ENCODE assay signal across 27 cellular contexts in the genomic region with DNA sequence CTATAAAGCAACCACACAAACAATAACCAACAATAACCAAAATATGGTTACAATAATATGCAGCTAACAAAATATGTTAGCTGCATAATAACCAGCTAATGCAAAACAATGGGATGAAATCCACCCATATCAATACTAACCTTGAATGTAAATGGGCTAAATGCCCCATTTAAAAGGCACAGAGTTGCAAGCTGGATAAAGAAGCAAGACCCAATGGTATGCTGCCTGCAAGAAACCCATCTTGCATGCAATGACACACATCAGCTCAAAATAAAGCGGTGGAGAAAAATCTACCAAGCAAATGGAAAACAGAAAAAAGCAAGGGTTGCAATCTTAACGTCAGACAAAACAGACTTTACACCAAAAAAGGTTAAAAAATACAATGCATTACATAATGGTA.
A peak's percentile ranks its signal among the peaks of the same experiment; 100 is the strongest.
DNase-seq lines count a peak whose midpoint lies in the region; TF ChIP-seq lines count a peak whose summit lies in the region.
"Had no signal": no experiment of that assay in that cellular context is flagged by ENCODE, and none has a peak within 500 bp of the region (broad histone marks: within the 10 kb centered on the region; RNA-seq: fewer than 3 reads in every experiment).

No MANE protein-coding gene starts in this region.

- no peak for TF ChIP-seq CTCF in HEK293 (tag by site-specific recombination; IDR thresholded peaks at IDR 0.05)

- no peak for DNase-seq in NCI-H748 treated with DMSO at 0.1 percent for 48 hours (lab: John Stamatoyannopoulos, UW)
- DNase-seq: 8988T; ACHN; AML-193; BE2C; C1 segment of cervical spinal cord; Caco-2; Calu3; CD4-positive, alpha-beta memory T cell; CD4-positive, alpha-beta T cell; CD4-positive, CD25-positive, alpha-beta regulatory T cell; CD8-positive, alpha-beta memory T cell; CD8-positive, alpha-beta T cell; COR-L47; DMS 273 treated with DMSO at 0.1 percent for 48 hours; DMS153; DMS53; DMS79; DMS79 treated with DMSO at 0.1 percent for 48 hours; DND-41; EL had no signal

- POLR2A ChIA-PET in HEK293 (lab: Yijun Ruan, JAX) = no interaction called here

- H3K9me3 ChIP-seq in HEK293 (ENCODE audit: control insufficient read depth, insufficient read depth, low read depth, low read length) = no peaks in the 10 kb centered on the region
- H3K9me3 ChIP-seq: BE2C had no signal

- no peaks in the 10 kb centered on the region for H3K36me3 ChIP-seq in HEK293 (ENCODE audit: control insufficient read depth in 2 of 2, insufficient read depth in 1 of 2, low read length in 2 of 2)
- H3K36me3 ChIP-seq: BE2C; BLaER1; BLaER1 treated with 17β-estradiol and CSF1 and Interleukin-3, amounts not matched to agents 10 nM and 100 nM had no signal

- H3K4me1 ChIP-seq in HEK293 (ENCODE audit: control insufficient read depth, insufficient read depth, low read length) = no peaks in the 10 kb centered on the region
- H3K4me1 ChIP-seq: A549; BE2C; BLaER1; BLaER1 treated with 17β-estradiol and CSF1 and Interleukin-3, amounts not matched to agents 10 nM and 100 nM; Caco-2 had no signal

- H3K27ac ChIP-seq in HEK293 (ENCODE audit: extremely low read depth, low read depth, low read length) = no peak overlapping the region
- H3K27ac ChIP-seq: 22Rv1; A549; BLaER1; BLaER1 treated with 17β-estradiol and CSF1 and Interleukin-3, amounts not matched to agents 10 nM and 100 nM; C4-2B had no signal

- H3K4me3 ChIP-seq in HEK293 (ENCODE audit: low read depth, low read length) = no peak overlapping the region
- H3K4me3 ChIP-seq: A549; BLaER1; BLaER1 treated with 17β-estradiol and CSF1 and Interleukin-3, amounts not matched to agents 10 nM and 100 nM had no signal

- CTCF ChIA-PET in HEK293 (lab: Yijun Ruan, JAX) = interaction anchor here (0.6 kb wide), 1 partner anchor 12 kb away, joined by 3 read pairs; no protein-coding TSS in a partner anchor

TF ChIP-seq in HEK293, 187 proteins besides CTCF, POLR2A, EP300 and RAD21:
- TF ChIP-seq ZNF571 (tag by site-specific recombination; IDR thresholded peaks at IDR 0.05) (no peak), ZNF169 (tag by site-specific recombination; IDR thresholded peaks at IDR 0.05) (no peak), ZNF529 (tag by site-specific recombination; IDR thresholded peaks at IDR 0.05; ENCODE audit: insufficient replicate concordance) (peak; percentile 93), SETDB1 (IDR thresholded peaks at IDR 0.05; ENCODE audit: insufficient read length, low read length) (peak; percentile 92)
